In the genomic region with DNA sequence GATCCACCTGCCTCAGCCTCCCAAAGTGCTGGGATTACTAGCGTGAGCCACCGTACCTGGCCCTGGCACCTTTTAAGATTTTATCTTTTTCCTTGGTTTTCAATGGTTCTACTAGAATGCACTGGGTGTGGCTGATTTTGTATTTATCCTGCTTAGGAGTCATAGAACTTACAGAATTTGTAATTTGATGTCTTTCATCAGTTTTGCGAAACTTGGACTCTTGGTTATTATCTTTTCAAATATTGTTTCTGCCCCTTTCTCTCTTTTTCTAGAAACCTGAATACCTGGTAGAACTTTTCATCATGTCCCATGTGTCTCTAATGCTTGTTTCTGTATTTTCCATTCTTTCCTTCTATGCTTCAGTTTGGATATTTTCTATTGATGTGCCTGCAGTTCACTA, we compare ENCODE assay signal across 26 cellular contexts.
"Had no signal": no experiment of that assay in that cellular context is flagged by ENCODE, and none has a peak within 500 bp of the region (broad histone marks: within the 10 kb centered on the region; RNA-seq: fewer than 3 reads in every experiment).

No MANE protein-coding gene starts in this region.

- H3K36me3 Mint-ChIP-seq: activated CD4-positive, alpha-beta memory T cell treated with anti-CD3 and anti-CD28 coated beads for 36 hours; WTC11 had no signal

- H3K27me3 ChIP-seq: Peyer's patch, SJCRH30 had no signal

- ATAC-seq: activated naive CD8-positive, alpha-beta T cell treated with anti-CD3 and anti-CD28 coated beads, Interleukin-2, amount 50 U/mL, for 24 hours; activated T-cell treated with anti-CD3 and anti-CD28 coated beads, Interleukin-2, amount 50 U/mL, for 72 hours; WTC11 had no signal

- H3K9ac ChIP-seq: SK-N-SH had no signal

- H3K27me3 Mint-ChIP-seq: activated CD4-positive, alpha-beta memory T cell treated with anti-CD3 and anti-CD28 coated beads for 36 hours; activated CD4-positive, alpha-beta T cell treated with anti-CD3 and anti-CD28 coated beads, Interleukin-2, amount 10 ng/mL, durations not matched to agents 7 days and 5 days; activated naive CD8-positive, alpha-beta T cell treated with anti-CD3 and anti-CD28 coated beads, Interleukin-2, amount 50 U/mL, for 24 hours; central memory CD8-positive, alpha-beta T cell had no signal

- H3K36me3 ChIP-seq: Peyer's patch, SJCRH30 had no signal

- H3K4me3 ChIP-seq: Peyer's patch, SJCRH30 had no signal

- H3K9me3 Mint-ChIP-seq: central memory CD8-positive, alpha-beta T cell had no signal

- H3K4me2 ChIP-seq: SK-N-SH had no signal

- DNase-seq: activated CD4-positive, alpha-beta memory T cell treated with anti-CD3 and anti-CD28 coated beads for 36 hours; activated CD4-positive, alpha-beta T cell treated with anti-CD3 and anti-CD28 coated beads, Interleukin-2, amount 10 ng/mL, durations not matched to agents 7 days and 5 days; activated CD4-positive, CD25-positive, alpha-beta regulatory T cell treated with anti-CD3 and anti-CD28 coated beads, Interleukin-2, amount 50 U/mL, for 72 hours; activated CD8-positive, alpha-beta memory T cell treated with anti-CD3 and anti-CD28 coated beads for 24 hours; activated naive CD4-positive, alpha-beta T cell treated with anti-CD3 and anti-CD28 coated beads, Interleukin-2, amount 50 U/mL, for 16 hours; activated naive CD8-positive, alpha-beta T cell treated with anti-CD3 and anti-CD28 coated beads, Interleukin-2, amount 50 U/mL, for 24 hours; activated T-cell treated with anti-CD3 and anti-CD28 coated beads, Interleukin-2, amount 50 U/mL, for 72 hours; amniotic stem cell; KG1; NCI-H1048; NCI-H1417; NCI-H1930; NCI-H2107; NCI-H345; NCI-H510A; NCI-H69; NK-92 treated with Interleukin-12 subunit alpha and Interleukin-12 subunit beta, amount 100 ng/mL, for 24 hours; Peyer's patch; Right ventricle myocardium superior; SJCRH30; SK-N-SH; T-helper 9 cell had no signal

- H3K4me3 Mint-ChIP-seq: activated CD4-positive, alpha-beta memory T cell treated with anti-CD3 and anti-CD28 coated beads for 36 hours; activated CD4-positive, alpha-beta T cell treated with anti-CD3 and anti-CD28 coated beads, Interleukin-2, amount 10 ng/mL, durations not matched to agents 7 days and 5 days; activated naive CD8-positive, alpha-beta T cell treated with anti-CD3 and anti-CD28 coated beads, Interleukin-2, amount 50 U/mL, for 24 hours; activated T-cell treated with anti-CD3 and anti-CD28 coated beads, Interleukin-2, amount 50 U/mL, for 72 hours; brain; central memory CD8-positive, alpha-beta T cell; WTC11 had no signal

- H3K9me3 ChIP-seq: Peyer's patch, SJCRH30, SK-N-SH had no signal

- H3K27ac ChIP-seq: RWPE1, SJCRH30 had no signal

- H3K27ac Mint-ChIP-seq: activated CD4-positive, alpha-beta memory T cell treated with anti-CD3 and anti-CD28 coated beads for 36 hours; activated T-cell treated with anti-CD3 and anti-CD28 coated beads, Interleukin-2, amount 50 U/mL, for 72 hours; brain; WTC11 had no signal
